In genomic region chr10:71087622-71088021, GRCh38 we compare ENCODE assay signal across 18 cellular contexts.
A peak's percentile ranks its signal among the peaks of the same experiment; 100 is the strongest.
DNase-seq lines count a peak whose midpoint lies in the region; ATAC-seq and TF ChIP-seq lines count a peak whose summit lies in the region.
"Had no signal": no experiment of that assay in that cellular context is flagged by ENCODE, and none has a peak within 500 bp of the region (broad histone marks: within the 10 kb centered on the region; RNA-seq: fewer than 3 reads in every experiment).

No MANE protein-coding gene starts in this region.

- H3K4me1 ChIP-seq in sigmoid colon = no peaks in the 10 kb centered on the region

- POLR2A ChIA-PET in activated CD8-positive, alpha-beta T cell treated with anti-CD3 and anti-CD28 coated beads, Interleukin-2, amount 10 ng/mL, durations not matched to agents 7 days and 5 days (lab: Charles Lee) = no interaction called here
- POLR2A ChIA-PET in activated CD8-positive, alpha-beta T cell treated with anti-CD3 and anti-CD28 coated beads for 36 hours (lab: Charles Lee) = no interaction called here
- POLR2A ChIA-PET in HEK293T (lab: Yijun Ruan, JAX) = no interaction called here

- H3K27me3 ChIP-seq in sigmoid colon = no peaks in the 10 kb centered on the region

- WGBS in sigmoid colon, 2 donors = 57 to 82% methylated on average over 4 of the region's 4 CpGs

- no peak for ATAC-seq in activated CD8-positive, alpha-beta T cell treated with anti-CD3 and anti-CD28 coated beads, Interleukin-2, amount 10 ng/mL, durations not matched to agents 7 days and 5 days
- ATAC-seq in activated CD8-positive, alpha-beta T cell treated with anti-CD3 and anti-CD28 coated beads for 36 hours = no peak
- no peak for ATAC-seq in GM19463 (IDR thresholded peaks at IDR 0.05; ENCODE audit: unreplicated experiment)
- ATAC-seq: activated CD4-positive, CD25-positive, alpha-beta regulatory T cell treated with anti-CD3 and anti-CD28 coated beads, Interleukin-2, amount 50 U/mL, for 24 hours; left colon had no signal

- CTCF ChIA-PET in activated CD8-positive, alpha-beta T cell treated with anti-CD3 and anti-CD28 coated beads, Interleukin-2, amount 10 ng/mL, durations not matched to agents 7 days and 5 days (lab: Charles Lee) = no interaction called here
- CTCF ChIA-PET in activated CD8-positive, alpha-beta T cell treated with anti-CD3 and anti-CD28 coated beads for 36 hours (lab: Charles Lee) = interaction anchor here (1.4 kb wide), 1 partner anchor 8 kb away, joined by 3 read pairs; no protein-coding TSS in a partner anchor
- CTCF ChIA-PET in HEK293T (lab: Yijun Ruan, JAX) = no interaction called here

- H3K9me3 Mint-ChIP-seq in activated CD8-positive, alpha-beta T cell treated with anti-CD3 and anti-CD28 coated beads, Interleukin-2, amount 10 ng/mL, durations not matched to agents 7 days and 5 days (ENCODE audit: insufficient read depth) = no peaks in the 10 kb centered on the region
- no peaks in the 10 kb centered on the region for H3K9me3 Mint-ChIP-seq in activated CD8-positive, alpha-beta T cell treated with anti-CD3 and anti-CD28 coated beads for 36 hours
- H3K9me3 Mint-ChIP-seq: activated naive CD4-positive, alpha-beta T cell treated with anti-CD3 and anti-CD28 coated beads, Interleukin-2, amount 50 U/mL, for 24 hours; endodermal cell; neural crest cell had no signal

- no peak for TF ChIP-seq CTCF in activated CD8-positive, alpha-beta T cell treated with anti-CD3 and anti-CD28 coated beads for 36 hours (IDR thresholded peaks at IDR 0.05)
- TF ChIP-seq CTCF in sigmoid colon (IDR thresholded peaks at IDR 0.05) = no peak

- no peak overlapping the region for H3K4me3 ChIP-seq in sigmoid colon

- no peak overlapping the region for H3K4me3 Mint-ChIP-seq in activated CD8-positive, alpha-beta T cell treated with anti-CD3 and anti-CD28 coated beads, Interleukin-2, amount 10 ng/mL, durations not matched to agents 7 days and 5 days
- no peak overlapping the region for H3K4me3 Mint-ChIP-seq in activated CD8-positive, alpha-beta T cell treated with anti-CD3 and anti-CD28 coated beads for 36 hours
- H3K4me3 Mint-ChIP-seq: activated naive CD4-positive, alpha-beta T cell treated with anti-CD3 and anti-CD28 coated beads, Interleukin-2, amount 50 U/mL, for 24 hours; endodermal cell; neural crest cell had no signal

- peak; percentile 5 for DNase-seq in activated CD8-positive, alpha-beta T cell treated with anti-CD3 and anti-CD28 coated beads, Interleukin-2, amount 10 ng/mL, durations not matched to agents 7 days and 5 days
- DNase-seq in activated CD8-positive, alpha-beta T cell treated with anti-CD3 and anti-CD28 coated beads for 36 hours = no peak
- DNase-seq in HEK293T (ENCODE audit: extremely low spot score) = peak; percentile 2
- peak; percentile 0 for DNase-seq in germinal center (ENCODE audit: low spot score)
- DNase-seq in sigmoid colon = peak; percentile 40
- DNase-seq in activated CD4-positive, alpha-beta T cell treated with anti-CD3 and anti-CD28 coated beads, Interleukin-2, amount 50 U/mL, for 48 hours = no peak
- DNase-seq in activated CD4-positive, alpha-beta T cell treated with anti-CD3 and anti-CD28 coated beads for 4 hours = no peak
- DNase-seq: C1 segment of cervical spinal cord, endodermal cell, Kasumi-1, left colon, NCI-H1048, NCI-H2107, NCI-H510A had no signal

- no peak overlapping the region for H3K27ac Mint-ChIP-seq in activated CD8-positive, alpha-beta T cell treated with anti-CD3 and anti-CD28 coated beads, Interleukin-2, amount 10 ng/mL, durations not matched to agents 7 days and 5 days
- H3K27ac Mint-ChIP-seq in activated CD8-positive, alpha-beta T cell treated with anti-CD3 and anti-CD28 coated beads for 36 hours = no peak overlapping the region
- H3K27ac Mint-ChIP-seq: activated naive CD4-positive, alpha-beta T cell treated with anti-CD3 and anti-CD28 coated beads, Interleukin-2, amount 50 U/mL, for 24 hours; endodermal cell had no signal

- H3K27me3 Mint-ChIP-seq in activated CD8-positive, alpha-beta T cell treated with anti-CD3 and anti-CD28 coated beads, Interleukin-2, amount 10 ng/mL, durations not matched to agents 7 days and 5 days (ENCODE audit: low read depth) = no peaks in the 10 kb centered on the region
- H3K27me3 Mint-ChIP-seq in activated CD8-positive, alpha-beta T cell treated with anti-CD3 and anti-CD28 coated beads for 36 hours = peaks cover 8% of the 10 kb centered on the region

- TF ChIP-seq POLR2A in sigmoid colon (IDR thresholded peaks at IDR 0.05) = no peak

- H3K9me3 ChIP-seq in sigmoid colon = no peaks in the 10 kb centered on the region

- no peaks in the 10 kb centered on the region for H3K36me3 Mint-ChIP-seq in activated CD8-positive, alpha-beta T cell treated with anti-CD3 and anti-CD28 coated beads, Interleukin-2, amount 10 ng/mL, durations not matched to agents 7 days and 5 days (ENCODE audit: low read depth)
- no peaks in the 10 kb centered on the region for H3K36me3 Mint-ChIP-seq in activated CD8-positive, alpha-beta T cell treated with anti-CD3 and anti-CD28 coated beads for 36 hours (ENCODE audit: low read depth)
- H3K36me3 Mint-ChIP-seq: activated naive CD4-positive, alpha-beta T cell treated with anti-CD3 and anti-CD28 coated beads, Interleukin-2, amount 50 U/mL, for 24 hours had no signal

- no peak overlapping the region for H3K27ac ChIP-seq in sigmoid colon

- TF ChIP-seq EP300 in sigmoid colon (IDR thresholded peaks at IDR 0.05) = no peak

- intact Hi-C loops in activated CD8-positive, alpha-beta T cell treated with anti-CD3 and anti-CD28 coated beads for 36 hours (cut with micrococcal nuclease) = no loop called here
- intact Hi-C loops in sigmoid colon (cut with DNase I) = no loop called here

- no peaks in the 10 kb centered on the region for H3K36me3 ChIP-seq in sigmoid colon

- H3K4me1 Mint-ChIP-seq in activated CD8-positive, alpha-beta T cell treated with anti-CD3 and anti-CD28 coated beads, Interleukin-2, amount 10 ng/mL, durations not matched to agents 7 days and 5 days (ENCODE audit: low read depth) = no peaks in the 10 kb centered on the region
- H3K4me1 Mint-ChIP-seq in activated CD8-positive, alpha-beta T cell treated with anti-CD3 and anti-CD28 coated beads for 36 hours (ENCODE audit: low read depth) = no peaks in the 10 kb centered on the region
- H3K4me1 Mint-ChIP-seq: activated naive CD4-positive, alpha-beta T cell treated with anti-CD3 and anti-CD28 coated beads, Interleukin-2, amount 50 U/mL, for 24 hours; endodermal cell had no signal

TF ChIP-seq in HEK293T, 16 proteins besides CTCF, POLR2A, EP300 and RAD21:
- TF ChIP-seq FOXK2 (IDR thresholded peaks at IDR 0.05) (no peak), ELF4 (IDR thresholded peaks at IDR 0.05) (no peak), BHLHE40 (IDR thresholded peaks at IDR 0.05; ENCODE audit: borderline replicate concordance) (no peak), ARNT (IDR thresholded peaks at IDR 0.05) (no peak), SP1 (IDR thresholded peaks at IDR 0.05) (no peak), FOXM1 (IDR thresholded peaks at IDR 0.05; ENCODE audit: borderline replicate concordance) (no peak)
TF ChIP-seq in HEK293T: peak in this region for 0.

Comparison
In these comparisons a context has a peak if more than half of its experiments do, and no peak if none do; other contexts are left out.
1. DNase-seq: peak in activated CD8-positive, alpha-beta T cell treated with anti-CD3 and anti-CD28 coated beads, Interleukin-2, amount 10 ng/mL, durations not matched to agents 7 days and 5 days (single experiment), HEK293T (single experiment), germinal center (single experiment) and sigmoid colon (single experiment); none in activated CD8-positive, alpha-beta T cell treated with anti-CD3 and anti-CD28 coated beads for 36 hours (single experiment), activated CD4-positive, alpha-beta T cell treated with anti-CD3 and anti-CD28 coated beads, Interleukin-2, amount 50 U/mL, for 48 hours (0 of 2) and activated CD4-positive, alpha-beta T cell treated with anti-CD3 and anti-CD28 coated beads for 4 hours (0 of 2).